Comparison of ENCODE assay signal across 13 cellular contexts in genomic region chr17:57943645-57944044, GRCh38. TPM values are rescaled to one million over a fixed set of nuclear protein-coding genes. Genes with fewer than 3 reads are reported as not detected.
A peak's percentile ranks its signal among the peaks of the same experiment; 100 is the strongest.
DNase-seq lines count a peak whose midpoint lies in the region; ATAC-seq and TF ChIP-seq lines count a peak whose summit lies in the region.
"Had no signal": no experiment of that assay in that cellular context is flagged by ENCODE, and none has a peak within 500 bp of the region (broad histone marks: within the 10 kb centered on the region; RNA-seq: fewer than 3 reads in every experiment).

No MANE protein-coding gene starts in this region.

- H3K79me1 ChIP-seq in H9 (ENCODE audit: insufficient read depth, low read depth, low read length, poor library complexity, severe bottlenecking), result no peaks in the 10 kb centered on the region

- no peak overlapping the region for H2BK12ac ChIP-seq in H9 (ENCODE audit: insufficient read length, low read depth, low read length)

- WGBS in right cardiac atrium, result 89% methylated on average over 3 of the region's 3 CpGs
- WGBS in esophagus, 2 donors, result 44 to 60% methylated on average over 3 of the region's 3 CpGs
- no CpG with 5 or more reads among the region's 3 CpGs for WGBS in H9 (ENCODE audit: extremely low coverage, insufficient read length, low lambda C conversion rate)

- H4K8ac ChIP-seq in H9 (replicated peaks; ENCODE audit: insufficient read length, low read depth, low read length), result no peak overlapping the region

- intact Hi-C loops in right cardiac atrium (cut with DNase I) (no loop called here), uterus (cut with DNase I; ENCODE audit: low total_unique reads) (no loop called here)

- H3K36me3 Mint-ChIP-seq in H9 (ENCODE audit: insufficient read depth in 1 of 3, low read depth in 3 of 3), result no peaks in the 10 kb centered on the region
- H3K36me3 Mint-ChIP-seq: memory B cell had no signal

- 0 out of 7 replicates have a peak overlapping the region, but pooled peaks of 1 of the 3 experiments have one; percentile 0 for H3K27ac Mint-ChIP-seq in H9
- H3K27ac Mint-ChIP-seq: memory B cell had no signal

- H2BK15ac ChIP-seq in H9 (ENCODE audit: low read depth, low read length), result no peak overlapping the region

- H3K27ac ChIP-seq in right atrium auricular region (peak overlapping the region; percentile 37 to 45), right cardiac atrium (ENCODE audit: low read length) (no peak overlapping the region), esophagus (ENCODE audit: low read depth in 2 of 2, low read length in 1 of 2) (peak overlapping the region; percentile 95 to 96), osteoblast (ENCODE audit: low read depth, low read length) (peak overlapping the region; percentile 80), uterus (peak overlapping the region; percentile 53 to 77), H9 (ENCODE audit: insufficient read length, low read depth, low read length) (no peak overlapping the region)
- H3K27ac ChIP-seq: WERI-Rb-1 had no signal

- TF ChIP-seq CTCF in right atrium auricular region (IDR thresholded peaks at IDR 0.05), result no peak
- TF ChIP-seq CTCF in osteoblast (IDR thresholded peaks at IDR 0.05; ENCODE audit: extremely low read depth, low read depth, low read length), result no peak
- no peak for TF ChIP-seq CTCF in uterus (IDR thresholded peaks at IDR 0.05)
- no peak for TF ChIP-seq CTCF in H9 (conservative IDR thresholded peaks at IDR 0.05)

- H3K56ac ChIP-seq in H9 (ENCODE audit: insufficient read length, low read depth, low read length), result no peak overlapping the region

- H3K9me3 ChIP-seq in right atrium auricular region (no peaks in the 10 kb centered on the region), right cardiac atrium (ENCODE audit: control insufficient read depth, low read length) (no peaks in the 10 kb centered on the region), esophagus (ENCODE audit: control insufficient read depth in 2 of 2, insufficient read depth in 1 of 2, low read depth in 1 of 2, low read length in 1 of 2) (no peaks in the 10 kb centered on the region), osteoblast (ENCODE audit: low read depth, low read length) (no peaks in the 10 kb centered on the region), uterus (no peaks in the 10 kb centered on the region), H9 (ENCODE audit: control insufficient read depth, low read depth, low read length) (no peaks in the 10 kb centered on the region)

- no peak for TF ChIP-seq POLR2A in uterus (IDR thresholded peaks at IDR 0.05)

- H3K4me1 Mint-ChIP-seq in H9, result peaks cover 32 to 36% of the 10 kb centered on the region in 2 experiments

- H3K79me2 ChIP-seq in osteoblast (ENCODE audit: insufficient read depth, low read length), result peaks cover 77% of the 10 kb centered on the region
- no peaks in the 10 kb centered on the region for H3K79me2 ChIP-seq in H9 (ENCODE audit: insufficient read depth, low read length)

- H4K20me1 ChIP-seq in osteoblast (ENCODE audit: insufficient read depth, low read length), result peaks cover 27% of the 10 kb centered on the region
- peaks cover 2% of the 10 kb centered on the region for H4K20me1 ChIP-seq in H9 (ENCODE audit: control insufficient read depth, insufficient read depth, insufficient read length)

- H3K4me1 ChIP-seq in right atrium auricular region, result peaks cover 0 to 94% of the 10 kb centered on the region in 2 donors
- H3K4me1 ChIP-seq in right cardiac atrium (ENCODE audit: control insufficient read depth, insufficient read depth, low read length), result peaks cover 33% of the 10 kb centered on the region
- peaks cover 7 to 22% of the 10 kb centered on the region in 2 donors for H3K4me1 ChIP-seq in esophagus (ENCODE audit: control insufficient read depth in 2 of 2, insufficient read depth in 2 of 2, low read length in 1 of 2)
- peaks cover 41% of the 10 kb centered on the region for H3K4me1 ChIP-seq in osteoblast (ENCODE audit: insufficient read depth, low read length)
- peaks cover 18 to 20% of the 10 kb centered on the region in 2 donors for H3K4me1 ChIP-seq in uterus
- H3K4me1 ChIP-seq in H9 (ENCODE audit: insufficient read depth, low read length), result peaks cover 2% of the 10 kb centered on the region; the same call in 1 of the 2 replicates

- H3K9me3 Mint-ChIP-seq in H9, result no peaks in the 10 kb centered on the region

- H2BK20ac ChIP-seq in H9 (ENCODE audit: low read depth, low read length, poor library complexity, severe bottlenecking), result no peak overlapping the region

- no peak overlapping the region for H3K23ac ChIP-seq in H9 (ENCODE audit: insufficient read length, low read depth, low read length)

- no peak overlapping the region for H3K14ac ChIP-seq in H9 (ENCODE audit: insufficient read depth, low read length)

- no peak overlapping the region for H4K5ac ChIP-seq in H9 (ENCODE audit: insufficient read length, low read depth, low read length)

- no peak overlapping the region for H2AK5ac ChIP-seq in H9 (ENCODE audit: insufficient read length, low read length)

- H3K4me3 ChIP-seq in right atrium auricular region (no peak overlapping the region), right cardiac atrium (ENCODE audit: low read length) (no peak overlapping the region), esophagus (ENCODE audit: low read depth in 1 of 2, low read length in 2 of 2) (no peak overlapping the region), osteoblast (ENCODE audit: insufficient read depth, low read length) (no peak overlapping the region), uterus (no peak overlapping the region)

- DNase-seq in right atrium auricular region (ENCODE audit: low spot score) (no peak), right cardiac atrium (no peak), osteoblast (ENCODE audit: insufficient read length, low spot score, missing footprints) (peak; percentile 34), uterus (no peak), NCI-H187 treated with DMSO at 0.1 percent for 48 hours (lab: John Stamatoyannopoulos, UW) (no peak), H9 (no peak)
- DNase-seq in activated naive CD4-positive, alpha-beta T cell treated with Interleukin-2 at 50 U/mL for 16 hours, result no peak
- DNase-seq: NCI-H1436 treated with DMSO at 0.1 percent for 48 hours, NCI-H446, occipital lobe, WERI-Rb-1 had no signal

- H3T11ph ChIP-seq in H9 (ENCODE audit: low read length), result no peak overlapping the region

- peak overlapping the region; percentile 26 for H3K4me2 ChIP-seq in osteoblast (ENCODE audit: insufficient read depth, low read length)
- no peak overlapping the region for H3K4me2 ChIP-seq in H9 (ENCODE audit: insufficient read depth, insufficient read length, low read length)

- H3K36me3 ChIP-seq in right atrium auricular region, result no peaks in the 10 kb centered on the region
- H3K36me3 ChIP-seq in esophagus (ENCODE audit: control insufficient read depth in 2 of 2, insufficient read depth in 2 of 2, low read length in 1 of 2), result no peaks in the 10 kb centered on the region
- H3K36me3 ChIP-seq in osteoblast (ENCODE audit: insufficient read depth, low read length), result no peaks in the 10 kb centered on the region
- no peaks in the 10 kb centered on the region for H3K36me3 ChIP-seq in uterus
- H3K36me3 ChIP-seq: WERI-Rb-1 had no signal

- no peaks in the 10 kb centered on the region for H3K27me3 ChIP-seq in right atrium auricular region
- no peaks in the 10 kb centered on the region for H3K27me3 ChIP-seq in right cardiac atrium (ENCODE audit: control insufficient read depth, insufficient read depth)
- no peaks in the 10 kb centered on the region for H3K27me3 ChIP-seq in esophagus (ENCODE audit: control insufficient read depth in 1 of 2, insufficient read depth in 2 of 2, low read length in 2 of 2)
- H3K27me3 ChIP-seq in osteoblast (ENCODE audit: insufficient read depth, low read length), result no peaks in the 10 kb centered on the region
- H3K27me3 ChIP-seq in uterus, result no peaks in the 10 kb centered on the region
- no peaks in the 10 kb centered on the region for H3K27me3 ChIP-seq in H9 (ENCODE audit: insufficient read depth, low read length)

- no peak overlapping the region for H4K91ac ChIP-seq in H9 (ENCODE audit: insufficient read length, low read depth, low read length)

- no peak overlapping the region for H3K4me3 Mint-ChIP-seq in H9
- H3K4me3 Mint-ChIP-seq: memory B cell had no signal

- H2AFZ ChIP-seq in osteoblast (ENCODE audit: low read length), result no peak overlapping the region
- no peak overlapping the region for H2AFZ ChIP-seq in H9 (ENCODE audit: low read length)

- H3K23me2 ChIP-seq in H9 (ENCODE audit: insufficient read length, low read depth, low read length, poor library complexity, severe bottlenecking), result no peaks in the 10 kb centered on the region

- H2BK5ac ChIP-seq in H9 (ENCODE audit: insufficient read length, low read length), result no peak overlapping the region

- no peak for ATAC-seq in right cardiac atrium

- H3K4ac ChIP-seq in H9 (ENCODE audit: low read depth, low read length), result no peak overlapping the region

- no peak overlapping the region for H3K9ac ChIP-seq in H9 (ENCODE audit: extremely low read depth, insufficient read length, low read length)

- H3K27me3 Mint-ChIP-seq in H9 (ENCODE audit: low read depth), result no peaks in the 10 kb centered on the region

- H2BK120ac ChIP-seq in H9 (ENCODE audit: low read depth, low read length, poor library complexity, severe bottlenecking), result no peak overlapping the region

- H3K18ac ChIP-seq in H9 (ENCODE audit: insufficient read length, low read depth, low read length), result no peak overlapping the region

RNA-seq across cellular contexts. Expression of gene CUEDC1, which starts 11.6 kb away (rescaled TPM):
- total RNA-seq in right atrium auricular region (10 to 100 TPM; 32.5 to 33.3 TPM), right cardiac atrium (10 to 100 TPM; 53.1 to 60.5 (median 55.1) TPM), osteoblast (21.0 and 22.4 TPM in 2 replicates), uterus (10 to 100 TPM in 3 of 4 donors, 1 to 10 TPM in 1; 7.9 to 63.6 (median 18.8) TPM), H9 (2021) (6.5 and 7.3 TPM in 2 replicates)
- polyA plus RNA-seq in right cardiac atrium (41.0 TPM), esophagus (10 to 100 TPM; 19.9 to 31.1 TPM)

RNA-seq across cellular contexts. Expression of gene VEZF1, which starts 44.4 kb away (rescaled TPM):
- total RNA-seq in right atrium auricular region, result 10 to 100 TPM; 65.9 to 77.1 TPM
- 10 to 100 TPM; 67.4 to 74.6 (median 68.5) TPM for total RNA-seq in right cardiac atrium
- 20.0 TPM for polyA plus RNA-seq in right cardiac atrium
- 10 to 100 TPM in 1 of 2 donors, 1 to 10 TPM in 1; 8.8 to 10.6 TPM for polyA plus RNA-seq in esophagus
- total RNA-seq in osteoblast, result 51.9 and 58.6 TPM in 2 replicates
- 100 to 1,000 TPM in 2 of 4 donors, 10 to 100 TPM in 2; 58.8 to 133 (median 110) TPM for total RNA-seq in uterus
- total RNA-seq in H9 (2021), result 57.7 and 58.1 TPM in 2 replicates

Comparison
In these comparisons a context has a peak if more than half of its experiments do, and no peak if none do; other contexts are left out.
1. H3K27ac ChIP-seq: peak in right atrium auricular region (2 of 2), esophagus (2 of 2), osteoblast (single experiment) and uterus (2 of 2); none in right cardiac atrium (single experiment) and H9 (single experiment).